ENCODE assay signal across 1 cellular context in genomic region chr2:21043744-21044532, GRCh38.
TF ChIP-seq lines count a peak whose summit lies in the region.

APOB (minus strand) TSS chr2:21044073; CDS start chr2:21043945, 128 bp downstream.

TF ChIP-seq in HepG2, 621 proteins besides CTCF, POLR2A, EP300 and RAD21 (continued from another document and continues in another):
- TF ChIP-seq, protein P1, sequence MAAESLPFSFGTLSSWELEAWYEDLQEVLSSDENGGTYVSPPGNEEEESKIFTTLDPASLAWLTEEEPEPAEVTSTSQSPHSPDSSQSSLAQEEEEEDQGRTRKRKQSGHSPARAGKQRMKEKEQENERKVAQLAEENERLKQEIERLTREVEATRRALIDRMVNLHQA (CRISPR knock-in tag; IDR thresholded peaks at IDR 0.05): peak; percentile 91; the same call in 1 of the 2 replicates
- TF ChIP-seq FOXK2 (IDR thresholded peaks at IDR 0.05) (no peak), ZBTB38 (CRISPR knock-in tag; IDR thresholded peaks at IDR 0.05) (peak; percentile 86), ZNF878 (CRISPR knock-in tag; IDR thresholded peaks at IDR 0.05) (peak; percentile 84), ZSCAN21 (CRISPR knock-in tag; IDR thresholded peaks at IDR 0.05; ENCODE audit: borderline replicate concordance) (peak; percentile 93), GABPA (IDR thresholded peaks at IDR 0.05; ENCODE audit: low read depth, low read length) (no peak), GABPA (CRISPR knock-in tag; IDR thresholded peaks at IDR 0.05; ENCODE audit: low read depth) (0 out of 2 replicates have a peak, but pooled peaks have one; percentile 13), ZNF615 (CRISPR knock-in tag; IDR thresholded peaks at IDR 0.05; ENCODE audit: borderline replicate concordance) (no peak), SMARCE1 (IDR thresholded peaks at IDR 0.05; ENCODE audit: borderline replicate concordance) (peak; percentile 8; the same call in 1 of the 2 replicates), ZNF546 (CRISPR knock-in tag; conservative IDR thresholded peaks at IDR 0.05) (peak; percentile 54; the same call in 1 of the 2 replicates), SIN3A (IDR thresholded peaks at IDR 0.05; ENCODE audit: borderline replicate concordance, low read depth, low read length) (peak; percentile 90), HNRNPUL1 (IDR thresholded peaks at IDR 0.05; ENCODE audit: low read depth, low read length) (no peak), SRSF4 (IDR thresholded peaks at IDR 0.05; ENCODE audit: low read depth, low read length, poor library complexity, severe bottlenecking) (peak; percentile 99), RFXANK (CRISPR knock-in tag; IDR thresholded peaks at IDR 0.05) (peak; percentile 82; the same call in 1 of the 2 replicates), MAF1 (CRISPR knock-in tag; IDR thresholded peaks at IDR 0.05; ENCODE audit: borderline replicate concordance) (peak; percentile 87), RBM22 (optimal IDR thresholded peaks at IDR 0.05; ENCODE audit: low read length) (peak; percentile 27), ZBTB10 (CRISPR knock-in tag; IDR thresholded peaks at IDR 0.05; ENCODE audit: borderline replicate concordance) (peak; percentile 93), NR1H2 (CRISPR knock-in tag; IDR thresholded peaks at IDR 0.05; ENCODE audit: borderline replicate concordance, low read depth) (peak; percentile 77; the same call in 1 of the 2 replicates), SMC3 (IDR thresholded peaks at IDR 0.05; ENCODE audit: low read length) (peak; percentile 24; the same call in 1 of the 2 replicates), LCORL (IDR thresholded peaks at IDR 0.05) (no peak), LCORL (CRISPR knock-in tag; IDR thresholded peaks at IDR 0.05) (peak; percentile 97), RBFOX2 (IDR thresholded peaks at IDR 0.05; ENCODE audit: low read depth, low read length) (peak; percentile 100), POLR2G (IDR thresholded peaks at IDR 0.05; ENCODE audit: low read depth, low read length) (peak; percentile 100), GRHL1 (CRISPR knock-in tag; conservative IDR thresholded peaks at IDR 0.05) (no peak; the same call in 1 of the 2 replicates), ZNF136 (CRISPR knock-in tag; IDR thresholded peaks at IDR 0.05; ENCODE audit: low read depth) (no peak; the same call in 1 of the 2 replicates), RXRB (CRISPR knock-in tag; IDR thresholded peaks at IDR 0.05; ENCODE audit: borderline replicate concordance) (peak; percentile 93), CBFB (CRISPR knock-in tag; IDR thresholded peaks at IDR 0.05) (peak; percentile 92), FOXM1 (CRISPR knock-in tag; IDR thresholded peaks at IDR 0.05) (peak; percentile 94), ZNF644 (CRISPR knock-in tag; IDR thresholded peaks at IDR 0.05; ENCODE audit: low read depth) (peak; percentile 79; the same call in 1 of the 2 replicates), ZNF382 (CRISPR knock-in tag; IDR thresholded peaks at IDR 0.05; ENCODE audit: borderline replicate concordance) (no peak), KLF9 (CRISPR knock-in tag; IDR thresholded peaks at IDR 0.05; ENCODE audit: low read depth) (peak; percentile 71; the same call in 1 of the 2 replicates), ATRX (CRISPR knock-in tag; IDR thresholded peaks at IDR 0.05; ENCODE audit: borderline replicate concordance) (no peak), ZNF563 (CRISPR knock-in tag; IDR thresholded peaks at IDR 0.05) (peak; percentile 99), RBM39 (IDR thresholded peaks at IDR 0.05; ENCODE audit: low read depth, low read length, poor library complexity, severe bottlenecking) (peak; percentile 94), ZBTB33 (CRISPR knock-in tag; IDR thresholded peaks at IDR 0.05) (peak; percentile 44), MED1 (CRISPR knock-in tag; IDR thresholded peaks at IDR 0.05) (peak; percentile 99), TOPORS (CRISPR knock-in tag; IDR thresholded peaks at IDR 0.05) (peak; percentile 54; the same call in 1 of the 2 replicates), RXRA (CRISPR knock-in tag; IDR thresholded peaks at IDR 0.05) (peak; percentile 89), POGK (CRISPR knock-in tag; conservative IDR thresholded peaks at IDR 0.05) (peak; percentile 99), ZNF160 (CRISPR knock-in tag; IDR thresholded peaks at IDR 0.05) (peak; percentile 90; the same call in 1 of the 2 replicates), SMAD9 (CRISPR knock-in tag; IDR thresholded peaks at IDR 0.05) (no peak), ZNF879 (CRISPR knock-in tag; IDR thresholded peaks at IDR 0.05) (peak; percentile 89), ZMYM4 (CRISPR knock-in tag; IDR thresholded peaks at IDR 0.05) (peak; percentile 98), BORCS8-MEF2B (CRISPR knock-in tag; IDR thresholded peaks at IDR 0.05) (peak; percentile 96), GLI4 (CRISPR knock-in tag; IDR thresholded peaks at IDR 0.05; ENCODE audit: borderline replicate concordance) (no peak), ZSCAN12 (CRISPR knock-in tag; IDR thresholded peaks at IDR 0.05) (peak; percentile 92), DR1 (CRISPR knock-in tag; IDR thresholded peaks at IDR 0.05) (peak; percentile 99)
- TF ChIP-seq, protein P2, sequence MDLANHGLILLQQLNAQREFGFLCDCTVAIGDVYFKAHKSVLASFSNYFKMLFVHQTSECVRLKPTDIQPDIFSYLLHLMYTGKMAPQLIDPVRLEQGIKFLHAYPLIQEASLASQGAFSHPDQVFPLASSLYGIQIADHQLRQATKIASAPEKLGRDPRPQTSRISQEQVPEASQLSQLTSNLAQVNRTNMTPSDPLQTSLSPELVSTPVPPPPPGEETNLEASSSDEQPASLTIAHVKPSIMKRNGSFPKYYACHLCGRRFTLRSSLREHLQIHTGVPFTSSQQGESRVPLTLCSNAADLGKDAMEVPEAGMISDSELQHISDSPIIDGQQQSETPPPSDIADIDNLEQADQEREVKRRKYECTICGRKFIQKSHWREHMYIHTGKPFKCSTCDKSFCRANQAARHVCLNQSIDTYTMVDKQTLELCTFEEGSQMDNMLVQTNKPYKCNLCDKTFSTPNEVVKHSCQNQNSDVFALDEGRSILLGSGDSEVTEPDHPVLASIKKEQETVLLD (CRISPR knock-in tag; IDR thresholded peaks at IDR 0.05; ENCODE audit: low read depth): peak; percentile 74
- TF ChIP-seq, protein P3, sequence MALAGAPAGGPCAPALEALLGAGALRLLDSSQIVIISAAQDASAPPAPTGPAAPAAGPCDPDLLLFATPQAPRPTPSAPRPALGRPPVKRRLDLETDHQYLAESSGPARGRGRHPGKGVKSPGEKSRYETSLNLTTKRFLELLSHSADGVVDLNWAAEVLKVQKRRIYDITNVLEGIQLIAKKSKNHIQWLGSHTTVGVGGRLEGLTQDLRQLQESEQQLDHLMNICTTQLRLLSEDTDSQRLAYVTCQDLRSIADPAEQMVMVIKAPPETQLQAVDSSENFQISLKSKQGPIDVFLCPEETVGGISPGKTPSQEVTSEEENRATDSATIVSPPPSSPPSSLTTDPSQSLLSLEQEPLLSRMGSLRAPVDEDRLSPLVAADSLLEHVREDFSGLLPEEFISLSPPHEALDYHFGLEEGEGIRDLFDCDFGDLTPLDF (CRISPR knock-in tag; IDR thresholded peaks at IDR 0.05): peak; percentile 95
- TF ChIP-seq, protein P4, sequence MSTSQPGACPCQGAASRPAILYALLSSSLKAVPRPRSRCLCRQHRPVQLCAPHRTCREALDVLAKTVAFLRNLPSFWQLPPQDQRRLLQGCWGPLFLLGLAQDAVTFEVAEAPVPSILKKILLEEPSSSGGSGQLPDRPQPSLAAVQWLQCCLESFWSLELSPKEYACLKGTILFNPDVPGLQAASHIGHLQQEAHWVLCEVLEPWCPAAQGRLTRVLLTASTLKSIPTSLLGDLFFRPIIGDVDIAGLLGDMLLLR (CRISPR knock-in tag; IDR thresholded peaks at IDR 0.05): 0 out of 2 replicates have a peak, but pooled peaks have one; percentile 38
- TF ChIP-seq, protein P5, sequence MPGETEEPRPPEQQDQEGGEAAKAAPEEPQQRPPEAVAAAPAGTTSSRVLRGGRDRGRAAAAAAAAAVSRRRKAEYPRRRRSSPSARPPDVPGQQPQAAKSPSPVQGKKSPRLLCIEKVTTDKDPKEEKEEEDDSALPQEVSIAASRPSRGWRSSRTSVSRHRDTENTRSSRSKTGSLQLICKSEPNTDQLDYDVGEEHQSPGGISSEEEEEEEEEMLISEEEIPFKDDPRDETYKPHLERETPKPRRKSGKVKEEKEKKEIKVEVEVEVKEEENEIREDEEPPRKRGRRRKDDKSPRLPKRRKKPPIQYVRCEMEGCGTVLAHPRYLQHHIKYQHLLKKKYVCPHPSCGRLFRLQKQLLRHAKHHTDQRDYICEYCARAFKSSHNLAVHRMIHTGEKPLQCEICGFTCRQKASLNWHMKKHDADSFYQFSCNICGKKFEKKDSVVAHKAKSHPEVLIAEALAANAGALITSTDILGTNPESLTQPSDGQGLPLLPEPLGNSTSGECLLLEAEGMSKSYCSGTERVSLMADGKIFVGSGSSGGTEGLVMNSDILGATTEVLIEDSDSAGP (CRISPR knock-in tag; IDR thresholded peaks at IDR 0.05; ENCODE audit: borderline replicate concordance): peak; percentile 36; the same call in 1 of the 2 replicates
- TF ChIP-seq, protein P6, sequence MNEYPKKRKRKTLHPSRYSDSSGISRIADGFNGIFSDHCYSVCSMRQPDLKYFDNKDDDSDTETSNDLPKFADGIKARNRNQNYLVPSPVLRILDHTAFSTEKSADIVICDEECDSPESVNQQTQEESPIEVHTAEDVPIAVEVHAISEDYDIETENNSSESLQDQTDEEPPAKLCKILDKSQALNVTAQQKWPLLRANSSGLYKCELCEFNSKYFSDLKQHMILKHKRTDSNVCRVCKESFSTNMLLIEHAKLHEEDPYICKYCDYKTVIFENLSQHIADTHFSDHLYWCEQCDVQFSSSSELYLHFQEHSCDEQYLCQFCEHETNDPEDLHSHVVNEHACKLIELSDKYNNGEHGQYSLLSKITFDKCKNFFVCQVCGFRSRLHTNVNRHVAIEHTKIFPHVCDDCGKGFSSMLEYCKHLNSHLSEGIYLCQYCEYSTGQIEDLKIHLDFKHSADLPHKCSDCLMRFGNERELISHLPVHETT (CRISPR knock-in tag; conservative IDR thresholded peaks at IDR 0.05): peak; percentile 88
- TF ChIP-seq, protein P7, sequence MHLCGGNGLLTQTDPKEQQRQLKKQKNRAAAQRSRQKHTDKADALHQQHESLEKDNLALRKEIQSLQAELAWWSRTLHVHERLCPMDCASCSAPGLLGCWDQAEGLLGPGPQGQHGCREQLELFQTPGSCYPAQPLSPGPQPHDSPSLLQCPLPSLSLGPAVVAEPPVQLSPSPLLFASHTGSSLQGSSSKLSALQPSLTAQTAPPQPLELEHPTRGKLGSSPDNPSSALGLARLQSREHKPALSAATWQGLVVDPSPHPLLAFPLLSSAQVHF (CRISPR knock-in tag; IDR thresholded peaks at IDR 0.05): peak; percentile 76; the same call in 1 of the 2 replicates
